Comparison of ENCODE assay signal across 14 cellular contexts in genomic region chr10:6493521-6494451, GRCh38.
DNase-seq lines count a peak whose midpoint lies in the region; ATAC-seq and TF ChIP-seq lines count a peak whose summit lies in the region.
"Had no signal": no experiment of that assay in that cellular context is flagged by ENCODE, and none has a peak within 500 bp of the region (broad histone marks: within the 10 kb centered on the region; RNA-seq: fewer than 3 reads in every experiment).

No MANE protein-coding gene starts in this region.

- H3K4me1 Mint-ChIP-seq in CD8-positive, alpha-beta memory T cell, result peaks cover 11 to 44% (median 31%) of the 10 kb centered on the region in 3 donors
- peaks cover 5 to 45% (median 27%) of the 10 kb centered on the region in 7 donors for H3K4me1 Mint-ChIP-seq in naive thymus-derived CD4-positive, alpha-beta T cell
- H3K4me1 Mint-ChIP-seq: nephron had no signal

- H3K9me1 ChIP-seq in IMR-90 (ENCODE audit: insufficient read depth, low read length), result no peaks in the 10 kb centered on the region

- no peak overlapping the region for H2BK15ac ChIP-seq in IMR-90 (ENCODE audit: low read depth, low read length)

- H4K20me1 ChIP-seq in IMR-90 (ENCODE audit: insufficient read depth, low read length), result no peaks in the 10 kb centered on the region

- peaks cover 74% of the 10 kb centered on the region for H3K4me1 ChIP-seq in CD8-positive, alpha-beta memory T cell (ENCODE audit: insufficient read depth, low read length)
- H3K4me1 ChIP-seq in IMR-90 (ENCODE audit: control insufficient read depth, insufficient read depth, low read length), result no peaks in the 10 kb centered on the region
- peaks cover 34 to 81% of the 10 kb centered on the region in 2 donors for H3K4me1 ChIP-seq in naive thymus-derived CD4-positive, alpha-beta T cell (ENCODE audit: control insufficient read depth in 2 of 2, insufficient read depth in 2 of 2, low read length in 2 of 2)

- no peak overlapping the region for H2AK9ac ChIP-seq in IMR-90 (replicated peaks; ENCODE audit: low read depth, low read length, poor library complexity)

- no peak overlapping the region for H2AK5ac ChIP-seq in IMR-90 (ENCODE audit: low read depth, low read length)

- H3K4me3 ChIP-seq in CD8-positive, alpha-beta memory T cell (ENCODE audit: low read length), result no peak overlapping the region
- no peak overlapping the region for H3K4me3 ChIP-seq in IMR-90 (ENCODE audit: insufficient read depth, low read depth, low read length)
- no peak overlapping the region for H3K4me3 ChIP-seq in astrocyte of the spinal cord (ENCODE audit: low read depth, low read length)
- H3K4me3 ChIP-seq in naive thymus-derived CD4-positive, alpha-beta T cell (ENCODE audit: low read length), result no peak overlapping the region

- H3K4me2 ChIP-seq in IMR-90 (ENCODE audit: low read depth, low read length), result no peak overlapping the region

- no peak overlapping the region for H3K18ac ChIP-seq in IMR-90 (ENCODE audit: low read depth, low read length)

- peaks cover 17 to 47% (median 23%) of the 10 kb centered on the region in 3 donors for H3K36me3 Mint-ChIP-seq in CD8-positive, alpha-beta memory T cell
- H3K36me3 Mint-ChIP-seq in naive thymus-derived CD4-positive, alpha-beta T cell, result peaks cover 25 to 46% (median 41%) of the 10 kb centered on the region in 5 donors
- H3K36me3 Mint-ChIP-seq: CD14-positive monocyte had no signal

- no peak overlapping the region for H2BK5ac ChIP-seq in IMR-90 (ENCODE audit: low read depth, low read length, poor library complexity, severe bottlenecking)

- no peak overlapping the region for H3K27ac Mint-ChIP-seq in CD8-positive, alpha-beta memory T cell
- H3K27ac Mint-ChIP-seq in naive thymus-derived CD4-positive, alpha-beta T cell, result no peak overlapping the region
- H3K27ac Mint-ChIP-seq: nephron had no signal

- no peak overlapping the region for H2AFZ ChIP-seq in IMR-90 (replicated peaks; ENCODE audit: low read length, poor library complexity)

- CTCF ChIA-PET in CD8-positive, alpha-beta memory T cell (lab: Charles Lee), result interaction anchor here (1.0 to 1.6 kb wide), 8 partner anchors 14 to 108 kb away, joined by 3 to 4 read pairs (median 4); no protein-coding TSS in a partner anchor
- CTCF ChIA-PET in IMR-90 (lab: Yijun Ruan, JAX), result no interaction called here
- CTCF ChIA-PET in naive thymus-derived CD4-positive, alpha-beta T cell (lab: Charles Lee), result interaction anchor here (0.8 to 1.6 kb wide), 5 partner anchors 18 to 108 kb away, joined by 3 to 5 read pairs (median 4); no protein-coding TSS in a partner anchor

- intact Hi-C loops in IMR-90 (cut with micrococcal nuclease), result no loop called here
- intact Hi-C loops in naive thymus-derived CD4-positive, alpha-beta T cell (cut with micrococcal nuclease), result loop anchor here in 1 of 2 donors (1.0 to 10.0 kb wide), 2 partner anchors 10 to 149 kb away; no protein-coding TSS in a partner anchor

- H3K9ac ChIP-seq in IMR-90 (ENCODE audit: low read depth, low read length), result no peak overlapping the region

- no TSS peak for BruUV-seq in IMR-90 (replicated peaks; lab: Mats Ljungman, UMichigan)

- no peaks in the 10 kb centered on the region for H3K9me3 ChIP-seq in CD8-positive, alpha-beta memory T cell (ENCODE audit: low read length)
- H3K9me3 ChIP-seq in IMR-90 (ENCODE audit: control insufficient read depth, insufficient read depth, low read length), result no peaks in the 10 kb centered on the region
- no peaks in the 10 kb centered on the region for H3K9me3 ChIP-seq in naive thymus-derived CD4-positive, alpha-beta T cell (ENCODE audit: control insufficient read depth in 2 of 3, low read length in 3 of 3)

- peak in 1 of 5 donors; percentile 51 for DNase-seq in CD8-positive, alpha-beta memory T cell
- DNase-seq in IMR-90 (peak; percentile 11), astrocyte of the spinal cord (ENCODE audit: low read depth, low spot score) (peak; percentile 12), GDM1 (lab: John Stamatoyannopoulos, UW) (no peak)
- DNase-seq in naive thymus-derived CD4-positive, alpha-beta T cell, result no peak
- no peak for DNase-seq in stimulated activated CD4-positive, alpha-beta T cell treated with anti-CD3 and anti-CD28 coated beads, Interleukin-1b, Interleukin-23, amount 100 ng/mL, for 48 hours
- DNase-seq: amygdala, Right ventricle myocardium superior had no signal

- no peak overlapping the region for H3K23ac ChIP-seq in IMR-90 (ENCODE audit: low read depth, low read length)

- no peak overlapping the region for H3K4me3 Mint-ChIP-seq in CD8-positive, alpha-beta memory T cell
- H3K4me3 Mint-ChIP-seq in naive thymus-derived CD4-positive, alpha-beta T cell, result no peak overlapping the region
- H3K4me3 Mint-ChIP-seq: CD14-positive monocyte, nephron had no signal

- 59% methylated on average over 7 of the region's 11 CpGs; no CpG with 5 or more reads in 1 of the 2 experiments for WGBS in IMR-90 (ENCODE audit: extremely low coverage in 2 of 2, insufficient read length in 1 of 2), 2 experiments

- H3K4ac ChIP-seq in IMR-90 (ENCODE audit: low read depth, low read length), result no peak overlapping the region

- no peak overlapping the region for H2BK120ac ChIP-seq in IMR-90 (ENCODE audit: low read depth, low read length)

- TF ChIP-seq RAD21 in IMR-90 (IDR thresholded peaks at IDR 0.05; ENCODE audit: low read length), result no peak

- H3K36me3 ChIP-seq in CD8-positive, alpha-beta memory T cell (ENCODE audit: insufficient read depth, low read length), result peaks cover 66% of the 10 kb centered on the region
- no peaks in the 10 kb centered on the region for H3K36me3 ChIP-seq in IMR-90 (ENCODE audit: control insufficient read depth, insufficient read depth, low read length)
- H3K36me3 ChIP-seq in naive thymus-derived CD4-positive, alpha-beta T cell (ENCODE audit: control insufficient read depth in 2 of 3, insufficient read depth in 3 of 3, low read length in 3 of 3), result peaks cover 26 to 78% (median 35%) of the 10 kb centered on the region in 3 experiments

- no peak overlapping the region for H4K8ac ChIP-seq in IMR-90 (ENCODE audit: low read depth in 2 of 2, low read length in 2 of 2)

- H4K5ac ChIP-seq in IMR-90 (ENCODE audit: low read depth, low read length), result no peak overlapping the region

- no peak overlapping the region for H4K91ac ChIP-seq in IMR-90 (ENCODE audit: insufficient read depth, low read depth, low read length)

- H3K56ac ChIP-seq in IMR-90 (ENCODE audit: extremely low read depth, insufficient read depth, low read length), result no peak overlapping the region

- peak overlapping the region; percentile 79 for H3K27ac ChIP-seq in CD8-positive, alpha-beta memory T cell (ENCODE audit: low read depth, low read length)
- no peak overlapping the region for H3K27ac ChIP-seq in IMR-90 (ENCODE audit: insufficient read depth, low read length)
- peak overlapping the region; percentile 71 for H3K27ac ChIP-seq in naive thymus-derived CD4-positive, alpha-beta T cell (ENCODE audit: low read depth, low read length)

- no peak overlapping the region for H3K14ac ChIP-seq in IMR-90 (replicated peaks; ENCODE audit: low read depth, low read length)

- no peak for TF ChIP-seq POLR2A in IMR-90 (IDR thresholded peaks at IDR 0.05; ENCODE audit: low read depth, low read length)

- no peaks in the 10 kb centered on the region for H3K27me3 ChIP-seq in CD8-positive, alpha-beta memory T cell (ENCODE audit: insufficient read depth, low read length, poor library complexity, severe bottlenecking)
- H3K27me3 ChIP-seq in IMR-90 (ENCODE audit: control insufficient read depth, insufficient read depth, low read length), result peaks cover 10% of the 10 kb centered on the region
- no peaks in the 10 kb centered on the region for H3K27me3 ChIP-seq in naive thymus-derived CD4-positive, alpha-beta T cell (ENCODE audit: control insufficient read depth in 2 of 2, insufficient read depth in 2 of 2, low read length in 2 of 2)

- H3K27me3 Mint-ChIP-seq in CD8-positive, alpha-beta memory T cell, result no peaks in the 10 kb centered on the region
- H3K27me3 Mint-ChIP-seq in naive thymus-derived CD4-positive, alpha-beta T cell, result no peaks in the 10 kb centered on the region

- H3K9me3 Mint-ChIP-seq in CD8-positive, alpha-beta memory T cell, result peaks cover 0 to under 1% (median under 1%) of the 10 kb centered on the region in 5 donors
- H3K9me3 Mint-ChIP-seq in naive thymus-derived CD4-positive, alpha-beta T cell, result peaks cover 0 to 4% (median 0%) of the 10 kb centered on the region in 11 donors
- H3K9me3 Mint-ChIP-seq: CD14-positive monocyte, nephron had no signal

- POLR2A ChIA-PET in CD8-positive, alpha-beta memory T cell (lab: Charles Lee), result interaction anchor here (0.9 to 1.7 kb wide), 4 partner anchors 10 to 99 kb away, joined by 3 to 4 read pairs (median 4); no protein-coding TSS in a partner anchor
- POLR2A ChIA-PET in IMR-90 (lab: Charles Lee; ENCODE audit: unreplicated experiment), result no interaction called here
- POLR2A ChIA-PET in naive thymus-derived CD4-positive, alpha-beta T cell (lab: Charles Lee), result interaction anchor here (0.6 to 2.7 kb wide), 4 partner anchors 20 to 90 kb away, joined by 3 to 10 read pairs (median 4); partner anchors contain the start of gene PRKCQ

- no peak overlapping the region for H2BK20ac ChIP-seq in IMR-90 (ENCODE audit: low read depth, low read length)

- no peak for TF ChIP-seq CTCF in IMR-90 (conservative IDR thresholded peaks at IDR 0.05; ENCODE audit: low read depth, low read length)
- no peak for TF ChIP-seq CTCF in astrocyte of the spinal cord (IDR thresholded peaks at IDR 0.05; ENCODE audit: low read depth, low read length)

- ATAC-seq in IMR-90 (ENCODE audit: low read depth) (no peak), HG03196 (IDR thresholded peaks at IDR 0.05; ENCODE audit: unreplicated experiment) (no peak), HG02973 (IDR thresholded peaks at IDR 0.05; ENCODE audit: unreplicated experiment) (no peak)
- peak; percentile 10 for ATAC-seq in naive thymus-derived CD4-positive, alpha-beta T cell
- ATAC-seq: left lobe of liver, sciatic nerve had no signal

- in situ Hi-C loops in IMR-90 (cut with MboI; ENCODE audit: low sequenced_read_pairs), result no loop called here
- in situ Hi-C loops in astrocyte of the spinal cord (cut with HindIII; ENCODE audit: low sequenced_read_pairs), result no loop called here

- no peaks in the 10 kb centered on the region for H3K79me1 ChIP-seq in IMR-90 (ENCODE audit: low read depth in 1 of 2, low read length in 2 of 2)

- dilution Hi-C loops in IMR-90 (cut with HindIII; ENCODE audit: low sequenced_read_pairs, unreplicated experiment), result no loop called here

TF ChIP-seq in IMR-90, 13 proteins besides CTCF, POLR2A, EP300 and RAD21 (continues in another document):
- TF ChIP-seq CEBPB (IDR thresholded peaks at IDR 0.05; ENCODE audit: low read depth, low read length), result no peak
- TF ChIP-seq, protein P1, sequence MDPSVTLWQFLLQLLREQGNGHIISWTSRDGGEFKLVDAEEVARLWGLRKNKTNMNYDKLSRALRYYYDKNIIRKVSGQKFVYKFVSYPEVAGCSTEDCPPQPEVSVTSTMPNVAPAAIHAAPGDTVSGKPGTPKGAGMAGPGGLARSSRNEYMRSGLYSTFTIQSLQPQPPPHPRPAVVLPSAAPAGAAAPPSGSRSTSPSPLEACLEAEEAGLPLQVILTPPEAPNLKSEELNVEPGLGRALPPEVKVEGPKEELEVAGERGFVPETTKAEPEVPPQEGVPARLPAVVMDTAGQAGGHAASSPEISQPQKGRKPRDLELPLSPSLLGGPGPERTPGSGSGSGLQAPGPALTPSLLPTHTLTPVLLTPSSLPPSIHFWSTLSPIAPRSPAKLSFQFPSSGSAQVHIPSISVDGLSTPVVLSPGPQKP (IDR thresholded peaks at IDR 0.05; ENCODE audit: borderline replicate concordance, low read depth, low read length), result no peak

Comparison
In these comparisons a context has a peak if more than half of its experiments do, and no peak if none do; other contexts are left out.
1. DNase-seq: peak in IMR-90 (single experiment) and astrocyte of the spinal cord (single experiment); none in naive thymus-derived CD4-positive, alpha-beta T cell (0 of 9), stimulated activated CD4-positive, alpha-beta T cell treated with anti-CD3 and anti-CD28 coated beads, Interleukin-1b, Interleukin-23, amount 100 ng/mL, for 48 hours (single experiment) and GDM1 (single experiment).